1 cellular context compared by ENCODE assay signal in the genomic region with DNA sequence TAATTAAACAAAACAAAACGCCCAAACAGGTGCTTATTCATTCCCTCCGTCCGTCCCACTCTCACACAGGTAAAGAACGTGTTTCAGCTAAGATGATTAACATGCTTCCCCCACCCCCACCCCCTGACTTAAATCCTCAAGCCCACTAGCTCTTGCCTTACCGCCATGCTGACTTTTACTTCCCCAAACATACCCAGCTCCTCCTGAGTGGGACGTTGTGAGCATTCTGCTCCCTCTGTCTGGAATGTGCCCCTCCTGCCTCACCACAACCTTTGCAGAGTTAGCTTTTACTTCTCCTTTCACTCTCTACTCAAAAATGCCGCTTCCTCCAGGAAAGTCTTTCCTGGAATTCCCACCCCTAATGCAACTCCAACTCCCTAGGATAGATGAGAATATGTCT.
TF ChIP-seq lines count a peak whose summit lies in the region.

No MANE protein-coding gene starts in this region.

TF ChIP-seq in H1, 55 proteins besides CTCF, POLR2A, EP300 and RAD21 (continued from another document):
- TF ChIP-seq BACH1 (IDR thresholded peaks at IDR 0.05; ENCODE audit: low read length) = no peak
- TF ChIP-seq RFX5 (IDR thresholded peaks at IDR 0.05; ENCODE audit: borderline replicate concordance, low read depth, low read length) = no peak
- no peak for TF ChIP-seq POLR2AphosphoS5 (IDR thresholded peaks at IDR 0.05; ENCODE audit: low read depth, low read length)
- no peak for TF ChIP-seq KDM5A (IDR thresholded peaks at IDR 0.05; ENCODE audit: low read length)
- TF ChIP-seq SAP30 (IDR thresholded peaks at IDR 0.05; ENCODE audit: insufficient read depth, insufficient replicate concordance, low read length) = no peak
- no peak for TF ChIP-seq CBX8 (IDR thresholded peaks at IDR 0.05; ENCODE audit: borderline replicate concordance, low read depth, low read length)
- TF ChIP-seq, protein P1, sequence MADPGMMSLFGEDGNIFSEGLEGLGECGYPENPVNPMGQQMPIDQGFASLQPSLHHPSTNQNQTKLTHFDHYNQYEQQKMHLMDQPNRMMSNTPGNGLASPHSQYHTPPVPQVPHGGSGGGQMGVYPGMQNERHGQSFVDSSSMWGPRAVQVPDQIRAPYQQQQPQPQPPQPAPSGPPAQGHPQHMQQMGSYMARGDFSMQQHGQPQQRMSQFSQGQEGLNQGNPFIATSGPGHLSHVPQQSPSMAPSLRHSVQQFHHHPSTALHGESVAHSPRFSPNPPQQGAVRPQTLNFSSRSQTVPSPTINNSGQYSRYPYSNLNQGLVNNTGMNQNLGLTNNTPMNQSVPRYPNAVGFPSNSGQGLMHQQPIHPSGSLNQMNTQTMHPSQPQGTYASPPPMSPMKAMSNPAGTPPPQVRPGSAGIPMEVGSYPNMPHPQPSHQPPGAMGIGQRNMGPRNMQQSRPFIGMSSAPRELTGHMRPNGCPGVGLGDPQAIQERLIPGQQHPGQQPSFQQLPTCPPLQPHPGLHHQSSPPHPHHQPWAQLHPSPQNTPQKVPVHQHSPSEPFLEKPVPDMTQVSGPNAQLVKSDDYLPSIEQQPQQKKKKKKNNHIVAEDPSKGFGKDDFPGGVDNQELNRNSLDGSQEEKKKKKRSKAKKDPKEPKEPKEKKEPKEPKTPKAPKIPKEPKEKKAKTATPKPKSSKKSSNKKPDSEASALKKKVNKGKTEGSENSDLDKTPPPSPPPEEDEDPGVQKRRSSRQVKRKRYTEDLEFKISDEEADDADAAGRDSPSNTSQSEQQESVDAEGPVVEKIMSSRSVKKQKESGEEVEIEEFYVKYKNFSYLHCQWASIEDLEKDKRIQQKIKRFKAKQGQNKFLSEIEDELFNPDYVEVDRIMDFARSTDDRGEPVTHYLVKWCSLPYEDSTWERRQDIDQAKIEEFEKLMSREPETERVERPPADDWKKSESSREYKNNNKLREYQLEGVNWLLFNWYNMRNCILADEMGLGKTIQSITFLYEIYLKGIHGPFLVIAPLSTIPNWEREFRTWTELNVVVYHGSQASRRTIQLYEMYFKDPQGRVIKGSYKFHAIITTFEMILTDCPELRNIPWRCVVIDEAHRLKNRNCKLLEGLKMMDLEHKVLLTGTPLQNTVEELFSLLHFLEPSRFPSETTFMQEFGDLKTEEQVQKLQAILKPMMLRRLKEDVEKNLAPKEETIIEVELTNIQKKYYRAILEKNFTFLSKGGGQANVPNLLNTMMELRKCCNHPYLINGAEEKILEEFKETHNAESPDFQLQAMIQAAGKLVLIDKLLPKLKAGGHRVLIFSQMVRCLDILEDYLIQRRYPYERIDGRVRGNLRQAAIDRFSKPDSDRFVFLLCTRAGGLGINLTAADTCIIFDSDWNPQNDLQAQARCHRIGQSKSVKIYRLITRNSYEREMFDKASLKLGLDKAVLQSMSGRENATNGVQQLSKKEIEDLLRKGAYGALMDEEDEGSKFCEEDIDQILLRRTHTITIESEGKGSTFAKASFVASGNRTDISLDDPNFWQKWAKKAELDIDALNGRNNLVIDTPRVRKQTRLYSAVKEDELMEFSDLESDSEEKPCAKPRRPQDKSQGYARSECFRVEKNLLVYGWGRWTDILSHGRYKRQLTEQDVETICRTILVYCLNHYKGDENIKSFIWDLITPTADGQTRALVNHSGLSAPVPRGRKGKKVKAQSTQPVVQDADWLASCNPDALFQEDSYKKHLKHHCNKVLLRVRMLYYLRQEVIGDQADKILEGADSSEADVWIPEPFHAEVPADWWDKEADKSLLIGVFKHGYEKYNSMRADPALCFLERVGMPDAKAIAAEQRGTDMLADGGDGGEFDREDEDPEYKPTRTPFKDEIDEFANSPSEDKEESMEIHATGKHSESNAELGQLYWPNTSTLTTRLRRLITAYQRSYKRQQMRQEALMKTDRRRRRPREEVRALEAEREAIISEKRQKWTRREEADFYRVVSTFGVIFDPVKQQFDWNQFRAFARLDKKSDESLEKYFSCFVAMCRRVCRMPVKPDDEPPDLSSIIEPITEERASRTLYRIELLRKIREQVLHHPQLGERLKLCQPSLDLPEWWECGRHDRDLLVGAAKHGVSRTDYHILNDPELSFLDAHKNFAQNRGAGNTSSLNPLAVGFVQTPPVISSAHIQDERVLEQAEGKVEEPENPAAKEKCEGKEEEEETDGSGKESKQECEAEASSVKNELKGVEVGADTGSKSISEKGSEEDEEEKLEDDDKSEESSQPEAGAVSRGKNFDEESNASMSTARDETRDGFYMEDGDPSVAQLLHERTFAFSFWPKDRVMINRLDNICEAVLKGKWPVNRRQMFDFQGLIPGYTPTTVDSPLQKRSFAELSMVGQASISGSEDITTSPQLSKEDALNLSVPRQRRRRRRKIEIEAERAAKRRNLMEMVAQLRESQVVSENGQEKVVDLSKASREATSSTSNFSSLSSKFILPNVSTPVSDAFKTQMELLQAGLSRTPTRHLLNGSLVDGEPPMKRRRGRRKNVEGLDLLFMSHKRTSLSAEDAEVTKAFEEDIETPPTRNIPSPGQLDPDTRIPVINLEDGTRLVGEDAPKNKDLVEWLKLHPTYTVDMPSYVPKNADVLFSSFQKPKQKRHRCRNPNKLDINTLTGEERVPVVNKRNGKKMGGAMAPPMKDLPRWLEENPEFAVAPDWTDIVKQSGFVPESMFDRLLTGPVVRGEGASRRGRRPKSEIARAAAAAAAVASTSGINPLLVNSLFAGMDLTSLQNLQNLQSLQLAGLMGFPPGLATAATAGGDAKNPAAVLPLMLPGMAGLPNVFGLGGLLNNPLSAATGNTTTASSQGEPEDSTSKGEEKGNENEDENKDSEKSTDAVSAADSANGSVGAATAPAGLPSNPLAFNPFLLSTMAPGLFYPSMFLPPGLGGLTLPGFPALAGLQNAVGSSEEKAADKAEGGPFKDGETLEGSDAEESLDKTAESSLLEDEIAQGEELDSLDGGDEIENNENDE (IDR thresholded peaks at IDR 0.05; ENCODE audit: insufficient replicate concordance, low read length) = no peak
